1 cellular context compared by ENCODE assay signal in genomic region chr18:45164551-45164950, GRCh38.
TF ChIP-seq lines count a peak whose summit lies in the region.

No MANE protein-coding gene starts in this region.

TF ChIP-seq in SK-N-SH treated with all-trans-retinoic acid at 6 μM for 48 hours, 23 proteins besides CTCF, POLR2A, EP300 and RAD21 (continued from another document):
- TF ChIP-seq CSRNP3 (CRISPR knock-in tag; IDR thresholded peaks at IDR 0.05) (no peak), ISL1 (CRISPR knock-in tag; IDR thresholded peaks at IDR 0.05) (no peak), TOX (CRISPR knock-in tag; IDR thresholded peaks at IDR 0.05; ENCODE audit: borderline replicate concordance) (no peak), CSDC2 (CRISPR knock-in tag; IDR thresholded peaks at IDR 0.05) (no peak)
